1 cellular context compared by ENCODE assay signal in genomic region chr3:14418670-14419250, GRCh38.
A peak's percentile ranks its signal among the peaks of the same experiment; 100 is the strongest.
TF ChIP-seq lines count a peak whose summit lies in the region.

No MANE protein-coding gene starts in this region.

TF ChIP-seq in HepG2, 621 proteins besides CTCF, POLR2A, EP300 and RAD21 (continued from another document and continues in another):
- TF ChIP-seq PRDM10 (CRISPR knock-in tag; IDR thresholded peaks at IDR 0.05; ENCODE audit: low read depth) (no peak), ELF3 (CRISPR knock-in tag; IDR thresholded peaks at IDR 0.05) (peak; percentile 90), PHF21A (CRISPR knock-in tag; IDR thresholded peaks at IDR 0.05) (peak; percentile 79), MTA3 (CRISPR knock-in tag; IDR thresholded peaks at IDR 0.05) (no peak), ZBTB40 (IDR thresholded peaks at IDR 0.05) (no peak), ZBTB40 (CRISPR knock-in tag; IDR thresholded peaks at IDR 0.05) (no peak), ATF5 (CRISPR knock-in tag; IDR thresholded peaks at IDR 0.05; ENCODE audit: low read depth) (no peak), SOX13 (IDR thresholded peaks at IDR 0.05) (no peak), SOX13 (CRISPR knock-in tag; conservative IDR thresholded peaks at IDR 0.05 in 1 of 2, IDR thresholded peaks at IDR 0.05 in 1 of 2) (peak in 1 of 2 experiments; percentile 47; a peak in 1 of 4 replicates), ZKSCAN8 (CRISPR knock-in tag; IDR thresholded peaks at IDR 0.05; ENCODE audit: borderline replicate concordance) (peak; percentile 72; the same call in 1 of the 2 replicates), ZNF510 (CRISPR knock-in tag; IDR thresholded peaks at IDR 0.05; ENCODE audit: low read depth) (no peak), SUZ12 (IDR thresholded peaks at IDR 0.05; ENCODE audit: low read depth, low read length) (no peak), NCOR1 (IDR thresholded peaks at IDR 0.05; ENCODE audit: borderline replicate concordance, low read length) (no peak), NFE2 (CRISPR knock-in tag; IDR thresholded peaks at IDR 0.05) (no peak), TFDP2 (CRISPR knock-in tag; IDR thresholded peaks at IDR 0.05) (no peak), ETV6 (CRISPR knock-in tag; conservative IDR thresholded peaks at IDR 0.05) (no peak), ZNF773 (CRISPR knock-in tag; IDR thresholded peaks at IDR 0.05; ENCODE audit: borderline replicate concordance) (no peak), MXD4 (CRISPR knock-in tag; IDR thresholded peaks at IDR 0.05) (no peak), ATF4 (CRISPR knock-in tag; IDR thresholded peaks at IDR 0.05) (peak in 1 of 2 experiments; percentile 36; a peak in 1 of 4 replicates), PHF5A (CRISPR knock-in tag; IDR thresholded peaks at IDR 0.05; ENCODE audit: low read depth, unreplicated experiment) (no peak), CEBPG (CRISPR knock-in tag; IDR thresholded peaks at IDR 0.05) (peak; percentile 89), PITX1 (CRISPR knock-in tag; IDR thresholded peaks at IDR 0.05) (0 out of 2 replicates have a peak, but pooled peaks have one; percentile 46), RBM22 (optimal IDR thresholded peaks at IDR 0.05; ENCODE audit: low read length) (peak; percentile 28), ZBTB33 (CRISPR knock-in tag; IDR thresholded peaks at IDR 0.05) (no peak), IKZF5 (CRISPR knock-in tag; IDR thresholded peaks at IDR 0.05) (peak; percentile 50; the same call in 1 of the 2 replicates), RXRB (CRISPR knock-in tag; IDR thresholded peaks at IDR 0.05; ENCODE audit: borderline replicate concordance) (peak; percentile 53; the same call in 1 of the 2 replicates), FOXK2 (IDR thresholded peaks at IDR 0.05) (no peak), KLF16 (CRISPR knock-in tag; IDR thresholded peaks at IDR 0.05) (peak in 1 of 2 experiments; percentile 53; a peak in 2 of 4 replicates), MTF2 (CRISPR knock-in tag; IDR thresholded peaks at IDR 0.05; ENCODE audit: borderline replicate concordance) (no peak), GATA4 (IDR thresholded peaks at IDR 0.05; ENCODE audit: borderline replicate concordance, low read depth) (no peak), ZSCAN25 (CRISPR knock-in tag; IDR thresholded peaks at IDR 0.05) (no peak), TMF1 (CRISPR knock-in tag; IDR thresholded peaks at IDR 0.05; ENCODE audit: low read depth) (no peak), ZBTB8A (CRISPR knock-in tag; IDR thresholded peaks at IDR 0.05; ENCODE audit: borderline replicate concordance, low read depth) (no peak), SPEN (CRISPR knock-in tag; IDR thresholded peaks at IDR 0.05; ENCODE audit: low read depth) (peak; percentile 23; the same call in 1 of the 2 replicates), RFX5 (IDR thresholded peaks at IDR 0.05; ENCODE audit: low read depth, low read length) (no peak), KDM1A (CRISPR knock-in tag; IDR thresholded peaks at IDR 0.05) (peak; percentile 88; the same call in 1 of the 2 replicates), SP5 (CRISPR knock-in tag; IDR thresholded peaks at IDR 0.05; ENCODE audit: borderline replicate concordance, low read depth) (peak; percentile 52; the same call in 1 of the 2 replicates), JUNB (CRISPR knock-in tag; IDR thresholded peaks at IDR 0.05; ENCODE audit: borderline replicate concordance) (no peak), ZFP91 (CRISPR knock-in tag; IDR thresholded peaks at IDR 0.05; ENCODE audit: borderline replicate concordance) (no peak), ZMYM4 (CRISPR knock-in tag; IDR thresholded peaks at IDR 0.05) (0 out of 2 replicates have a peak, but pooled peaks have one; percentile 27)
